Comparison of ENCODE assay signal across 1 cellular context in genomic region chr1:223845810-223846667, GRCh38.
TF ChIP-seq lines count a peak whose summit lies in the region.

TSS of gene TP53BP2 (minus strand) at chr1:223845947. CDS start at chr1:223845680, 267 bp downstream.

TF ChIP-seq in K562, 482 proteins besides CTCF, POLR2A, EP300 and RAD21 (continued from another document and continues in another):
- TF ChIP-seq, protein P1, sequence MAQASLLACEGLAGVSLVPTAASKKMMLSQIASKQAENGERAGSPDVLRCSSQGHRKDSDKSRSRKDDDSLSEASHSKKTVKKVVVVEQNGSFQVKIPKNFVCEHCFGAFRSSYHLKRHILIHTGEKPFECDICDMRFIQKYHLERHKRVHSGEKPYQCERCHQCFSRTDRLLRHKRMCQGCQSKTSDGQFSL (CRISPR knock-in tag; IDR thresholded peaks at IDR 0.05), result no peak
- TF ChIP-seq, protein P1 (tag; IDR thresholded peaks at IDR 0.05), result no peak
- TF ChIP-seq ZNF778 (CRISPR knock-in tag; IDR thresholded peaks at IDR 0.05) (no peak), ZSCAN29 (IDR thresholded peaks at IDR 0.05) (peak; percentile 31; the same call in 1 of the 2 replicates), PHF8 (IDR thresholded peaks at IDR 0.05; ENCODE audit: borderline replicate concordance, low read length) (peak; percentile 83), E2F1 (CRISPR knock-in tag; IDR thresholded peaks at IDR 0.05) (peak; percentile 83), ZNF174 (CRISPR knock-in tag; IDR thresholded peaks at IDR 0.05) (0 out of 2 replicates have a peak, but pooled peaks have one; percentile 32), MAFF (IDR thresholded peaks at IDR 0.05; ENCODE audit: low read length) (no peak), ZNF431 (CRISPR knock-in tag; IDR thresholded peaks at IDR 0.05) (no peak), E2F8 (IDR thresholded peaks at IDR 0.05; ENCODE audit: low read depth, partially characterized antibody) (no peak), MAFG (tag; conservative IDR thresholded peaks at IDR 0.05) (no peak), ILF3 (IDR thresholded peaks at IDR 0.05; ENCODE audit: borderline replicate concordance) (no peak), PURB (CRISPR knock-in tag; IDR thresholded peaks at IDR 0.05; ENCODE audit: low read depth) (no peak), ZNF766 (CRISPR knock-in tag; conservative IDR thresholded peaks at IDR 0.05) (peak; percentile 44), RBFOX2 (IDR thresholded peaks at IDR 0.05; ENCODE audit: low read depth, low read length) (peak; percentile 96), KLF13 (tag; IDR thresholded peaks at IDR 0.05; ENCODE audit: borderline replicate concordance, low read depth) (peak; percentile 80), IRF2 (CRISPR knock-in tag; IDR thresholded peaks at IDR 0.05) (no peak), ZNF511 (CRISPR knock-in tag; IDR thresholded peaks at IDR 0.05) (peak; percentile 87), ZFP1 (CRISPR knock-in tag; IDR thresholded peaks at IDR 0.05) (no peak), TOE1 (IDR thresholded peaks at IDR 0.05; ENCODE audit: borderline replicate concordance) (peak; percentile 39; the same call in 1 of the 2 replicates), TOE1 (CRISPR knock-in tag; IDR thresholded peaks at IDR 0.05; ENCODE audit: borderline replicate concordance, low read depth) (no peak), COPS2 (conservative IDR thresholded peaks at IDR 0.05) (no peak), KDM2B (CRISPR knock-in tag; IDR thresholded peaks at IDR 0.05) (0 out of 2 replicates have a peak, but pooled peaks have one; percentile 35), NRF1 (conservative IDR thresholded peaks at IDR 0.05 in 1 of 2, IDR thresholded peaks at IDR 0.05 in 1 of 2) (peak; percentile 89 to 91), ZNF280B (CRISPR knock-in tag; IDR thresholded peaks at IDR 0.05) (no peak), RBM34 (IDR thresholded peaks at IDR 0.05; ENCODE audit: borderline replicate concordance, insufficient read depth, low read length) (0 out of 2 replicates have a peak, but pooled peaks have one; percentile 11), BRD4 (IDR thresholded peaks at IDR 0.05) (peak; percentile 66), SREBF2 (CRISPR knock-in tag; IDR thresholded peaks at IDR 0.05) (no peak), BACH1 (tag; IDR thresholded peaks at IDR 0.05) (no peak), POLR2AphosphoS5 (IDR thresholded peaks at IDR 0.05; ENCODE audit: control insufficient read depth, insufficient read depth, low read depth, low read length) (peak; percentile 68), MEF2A (IDR thresholded peaks at IDR 0.05; ENCODE audit: control insufficient read depth, low read depth, low read length) (no peak), POLR2H (tag; IDR thresholded peaks at IDR 0.05; ENCODE audit: low read depth) (peak; percentile 94), NR3C1 (CRISPR knock-in tag; IDR thresholded peaks at IDR 0.05) (0 out of 2 replicates have a peak, but pooled peaks have one; percentile 52), ARNT (IDR thresholded peaks at IDR 0.05) (no peak), ZNF316 (IDR thresholded peaks at IDR 0.05) (no peak), ELF4 (CRISPR knock-in tag; IDR thresholded peaks at IDR 0.05) (peak; percentile 73)
- TF ChIP-seq, protein P2, sequence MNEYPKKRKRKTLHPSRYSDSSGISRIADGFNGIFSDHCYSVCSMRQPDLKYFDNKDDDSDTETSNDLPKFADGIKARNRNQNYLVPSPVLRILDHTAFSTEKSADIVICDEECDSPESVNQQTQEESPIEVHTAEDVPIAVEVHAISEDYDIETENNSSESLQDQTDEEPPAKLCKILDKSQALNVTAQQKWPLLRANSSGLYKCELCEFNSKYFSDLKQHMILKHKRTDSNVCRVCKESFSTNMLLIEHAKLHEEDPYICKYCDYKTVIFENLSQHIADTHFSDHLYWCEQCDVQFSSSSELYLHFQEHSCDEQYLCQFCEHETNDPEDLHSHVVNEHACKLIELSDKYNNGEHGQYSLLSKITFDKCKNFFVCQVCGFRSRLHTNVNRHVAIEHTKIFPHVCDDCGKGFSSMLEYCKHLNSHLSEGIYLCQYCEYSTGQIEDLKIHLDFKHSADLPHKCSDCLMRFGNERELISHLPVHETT (CRISPR knock-in tag; conservative IDR thresholded peaks at IDR 0.05 in 1 of 2, IDR thresholded peaks at IDR 0.05 in 1 of 2), result peak in 1 of 2 experiments; percentile 99; a peak in 2 of 4 replicates
- TF ChIP-seq, protein P3, sequence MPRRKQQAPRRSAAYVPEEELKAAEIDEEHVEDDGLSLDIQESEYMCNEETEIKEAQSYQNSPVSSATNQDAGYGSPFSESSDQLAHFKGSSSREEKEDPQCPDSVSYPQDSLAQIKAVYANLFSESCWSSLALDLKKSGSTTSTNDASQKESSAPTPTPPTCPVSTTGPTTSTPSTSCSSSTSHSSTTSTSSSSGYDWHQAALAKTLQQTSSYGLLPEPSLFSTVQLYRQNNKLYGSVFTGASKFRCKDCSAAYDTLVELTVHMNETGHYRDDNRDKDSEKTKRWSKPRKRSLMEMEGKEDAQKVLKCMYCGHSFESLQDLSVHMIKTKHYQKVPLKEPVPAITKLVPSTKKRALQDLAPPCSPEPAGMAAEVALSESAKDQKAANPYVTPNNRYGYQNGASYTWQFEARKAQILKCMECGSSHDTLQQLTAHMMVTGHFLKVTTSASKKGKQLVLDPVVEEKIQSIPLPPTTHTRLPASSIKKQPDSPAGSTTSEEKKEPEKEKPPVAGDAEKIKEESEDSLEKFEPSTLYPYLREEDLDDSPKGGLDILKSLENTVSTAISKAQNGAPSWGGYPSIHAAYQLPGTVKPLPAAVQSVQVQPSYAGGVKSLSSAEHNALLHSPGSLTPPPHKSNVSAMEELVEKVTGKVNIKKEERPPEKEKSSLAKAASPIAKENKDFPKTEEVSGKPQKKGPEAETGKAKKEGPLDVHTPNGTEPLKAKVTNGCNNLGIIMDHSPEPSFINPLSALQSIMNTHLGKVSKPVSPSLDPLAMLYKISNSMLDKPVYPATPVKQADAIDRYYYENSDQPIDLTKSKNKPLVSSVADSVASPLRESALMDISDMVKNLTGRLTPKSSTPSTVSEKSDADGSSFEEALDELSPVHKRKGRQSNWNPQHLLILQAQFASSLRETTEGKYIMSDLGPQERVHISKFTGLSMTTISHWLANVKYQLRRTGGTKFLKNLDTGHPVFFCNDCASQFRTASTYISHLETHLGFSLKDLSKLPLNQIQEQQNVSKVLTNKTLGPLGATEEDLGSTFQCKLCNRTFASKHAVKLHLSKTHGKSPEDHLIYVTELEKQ (CRISPR knock-in tag; IDR thresholded peaks at IDR 0.05), result no peak
- TF ChIP-seq, protein P4, sequence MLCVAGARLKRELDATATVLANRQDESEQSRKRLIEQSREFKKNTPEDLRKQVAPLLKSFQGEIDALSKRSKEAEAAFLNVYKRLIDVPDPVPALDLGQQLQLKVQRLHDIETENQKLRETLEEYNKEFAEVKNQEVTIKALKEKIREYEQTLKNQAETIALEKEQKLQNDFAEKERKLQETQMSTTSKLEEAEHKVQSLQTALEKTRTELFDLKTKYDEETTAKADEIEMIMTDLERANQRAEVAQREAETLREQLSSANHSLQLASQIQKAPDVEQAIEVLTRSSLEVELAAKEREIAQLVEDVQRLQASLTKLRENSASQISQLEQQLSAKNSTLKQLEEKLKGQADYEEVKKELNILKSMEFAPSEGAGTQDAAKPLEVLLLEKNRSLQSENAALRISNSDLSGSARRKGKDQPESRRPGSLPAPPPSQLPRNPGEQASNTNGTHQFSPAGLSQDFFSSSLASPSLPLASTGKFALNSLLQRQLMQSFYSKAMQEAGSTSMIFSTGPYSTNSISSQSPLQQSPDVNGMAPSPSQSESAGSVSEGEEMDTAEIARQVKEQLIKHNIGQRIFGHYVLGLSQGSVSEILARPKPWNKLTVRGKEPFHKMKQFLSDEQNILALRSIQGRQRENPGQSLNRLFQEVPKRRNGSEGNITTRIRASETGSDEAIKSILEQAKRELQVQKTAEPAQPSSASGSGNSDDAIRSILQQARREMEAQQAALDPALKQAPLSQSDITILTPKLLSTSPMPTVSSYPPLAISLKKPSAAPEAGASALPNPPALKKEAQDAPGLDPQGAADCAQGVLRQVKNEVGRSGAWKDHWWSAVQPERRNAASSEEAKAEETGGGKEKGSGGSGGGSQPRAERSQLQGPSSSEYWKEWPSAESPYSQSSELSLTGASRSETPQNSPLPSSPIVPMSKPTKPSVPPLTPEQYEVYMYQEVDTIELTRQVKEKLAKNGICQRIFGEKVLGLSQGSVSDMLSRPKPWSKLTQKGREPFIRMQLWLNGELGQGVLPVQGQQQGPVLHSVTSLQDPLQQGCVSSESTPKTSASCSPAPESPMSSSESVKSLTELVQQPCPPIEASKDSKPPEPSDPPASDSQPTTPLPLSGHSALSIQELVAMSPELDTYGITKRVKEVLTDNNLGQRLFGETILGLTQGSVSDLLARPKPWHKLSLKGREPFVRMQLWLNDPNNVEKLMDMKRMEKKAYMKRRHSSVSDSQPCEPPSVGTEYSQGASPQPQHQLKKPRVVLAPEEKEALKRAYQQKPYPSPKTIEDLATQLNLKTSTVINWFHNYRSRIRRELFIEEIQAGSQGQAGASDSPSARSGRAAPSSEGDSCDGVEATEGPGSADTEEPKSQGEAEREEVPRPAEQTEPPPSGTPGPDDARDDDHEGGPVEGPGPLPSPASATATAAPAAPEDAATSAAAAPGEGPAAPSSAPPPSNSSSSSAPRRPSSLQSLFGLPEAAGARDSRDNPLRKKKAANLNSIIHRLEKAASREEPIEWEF (CRISPR knock-in tag; IDR thresholded peaks at IDR 0.05), result no peak; the same call in 1 of the 2 replicates
